19 cellular contexts compared by ENCODE assay signal in the genomic region with DNA sequence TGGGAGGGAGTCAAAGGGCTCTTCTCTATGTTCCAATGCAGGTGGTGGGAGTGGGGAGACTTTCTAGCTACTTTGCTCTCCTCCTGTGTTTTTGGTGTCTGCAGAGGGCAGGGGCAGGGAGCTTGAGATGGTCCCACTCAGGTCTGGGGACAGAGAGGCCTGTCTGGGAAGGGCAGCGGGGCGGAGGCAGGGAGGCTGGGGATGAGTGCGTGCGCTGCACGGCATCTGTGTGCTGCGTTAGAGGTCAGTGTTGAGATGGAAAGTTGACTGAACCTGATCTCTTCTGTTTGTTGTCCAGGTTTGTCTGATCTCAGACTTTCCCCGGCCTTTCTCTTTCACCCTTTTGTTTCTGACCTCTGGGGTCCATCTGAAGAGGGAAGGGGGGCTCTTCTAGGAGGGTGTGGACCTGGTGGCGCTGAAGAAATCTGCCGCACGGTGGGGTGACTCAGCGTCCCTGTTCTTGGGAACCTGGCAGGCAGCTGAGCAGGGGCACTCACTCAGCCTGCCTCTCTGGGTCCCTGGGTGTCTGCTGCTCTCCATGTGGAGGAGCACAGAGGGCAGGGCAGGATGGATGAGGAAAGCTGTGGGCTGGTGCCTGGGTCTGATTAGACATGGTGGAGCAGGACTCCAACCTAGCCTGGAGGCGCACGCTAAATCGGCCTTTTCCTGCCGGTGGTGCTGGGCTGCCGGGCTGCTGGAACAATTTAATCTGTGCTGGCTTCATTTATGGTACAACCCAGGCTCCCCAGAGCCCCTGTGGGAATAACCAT. TPM values are rescaled to one million over a fixed set of nuclear protein-coding genes. Genes with fewer than 3 reads are reported as not detected.
DNase-seq lines count a peak whose midpoint lies in the region; ATAC-seq and TF ChIP-seq lines count a peak whose summit lies in the region.
"Had no signal": no experiment of that assay in that cellular context is flagged by ENCODE, and none has a peak within 500 bp of the region (broad histone marks: within the 10 kb centered on the region; RNA-seq: fewer than 3 reads in every experiment).

No MANE protein-coding gene starts in this region.

- TF ChIP-seq POLR2A in body of pancreas (IDR thresholded peaks at IDR 0.05), result no peak

- H3K9me3 ChIP-seq in HUES64 (ENCODE audit: insufficient read depth, low read depth, low read length), result no peaks in the 10 kb centered on the region
- no peaks in the 10 kb centered on the region for H3K9me3 ChIP-seq in body of pancreas
- H3K9me3 ChIP-seq: tibial nerve had no signal

- no peak overlapping the region for H3K4me3 ChIP-seq in HUES64 (ENCODE audit: low read length)
- H3K4me3 ChIP-seq in body of pancreas, result no peak overlapping the region
- H3K4me3 ChIP-seq: tibial nerve had no signal

- peak overlapping the region; percentile 20 for H3K27ac Mint-ChIP-seq in stimulated activated effector memory CD8-positive, alpha-beta T cell treated with anti-CD3 and anti-CD28 coated beads, Interleukin-12 subunit alpha, Interleukin-12 subunit beta, amount 100 ng/mL, for 72 hours

- no peak for TF ChIP-seq CTCF in body of pancreas (IDR thresholded peaks at IDR 0.05)
- TF ChIP-seq CTCF in foreskin keratinocyte (conservative IDR thresholded peaks at IDR 0.05), result no peak

- H3K27ac ChIP-seq in HUES64 (ENCODE audit: low read depth, low read length), result peak overlapping the region; percentile 25; the same call in 1 of the 2 replicates
- H3K27ac ChIP-seq in body of pancreas, result peak overlapping the region in 3 of 4 donors; percentile 32 to 41 (median 38)
- H3K27ac ChIP-seq in foreskin keratinocyte, result no peak overlapping the region
- H3K27ac ChIP-seq: tibial nerve had no signal

- no peak for DNase-seq in body of pancreas
- no peak for DNase-seq in foreskin keratinocyte
- DNase-seq in stimulated activated effector memory CD8-positive, alpha-beta T cell treated with anti-CD3 and anti-CD28 coated beads, Interleukin-12 subunit alpha, Interleukin-12 subunit beta, amount 100 ng/mL, for 72 hours (ENCODE audit: low spot score in 2 of 2), result no peak
- no peak for DNase-seq in activated CD8-positive, alpha-beta memory T cell treated with anti-CD3 and anti-CD28 coated beads, Interleukin-2, amount 50 U/mL, for 4 hours
- no peak for DNase-seq in stimulated activated CD4-positive, alpha-beta T cell treated with anti-CD3 and anti-CD28 coated beads, Interleukin-12 subunit alpha, Interleukin-12 subunit beta, amount 100 ng/mL, for 4 hours
- no peak for DNase-seq in ureter (ENCODE audit: low spot score)
- DNase-seq: activated naive CD4-positive, alpha-beta T cell; COR-L47; cortex of kidney; left colon; NCI-H1105; NCI-H510A; retina; Right ventricle myocardium superior had no signal

- no peak overlapping the region for H3K4me3 Mint-ChIP-seq in stimulated activated effector memory CD8-positive, alpha-beta T cell treated with anti-CD3 and anti-CD28 coated beads, Interleukin-12 subunit alpha, Interleukin-12 subunit beta, amount 100 ng/mL, for 72 hours

- H3K27me3 ChIP-seq in HUES64 (ENCODE audit: insufficient read depth, low read length) (no peaks in the 10 kb centered on the region), body of pancreas (no peaks in the 10 kb centered on the region), foreskin keratinocyte (no peaks in the 10 kb centered on the region)
- H3K27me3 ChIP-seq: tibial nerve had no signal

- no peaks in the 10 kb centered on the region for H3K36me3 Mint-ChIP-seq in stimulated activated effector memory CD8-positive, alpha-beta T cell treated with anti-CD3 and anti-CD28 coated beads, Interleukin-12 subunit alpha, Interleukin-12 subunit beta, amount 100 ng/mL, for 72 hours

- H3K9me3 Mint-ChIP-seq in stimulated activated effector memory CD8-positive, alpha-beta T cell treated with anti-CD3 and anti-CD28 coated beads, Interleukin-12 subunit alpha, Interleukin-12 subunit beta, amount 100 ng/mL, for 72 hours, result no peaks in the 10 kb centered on the region

- H3K4me1 ChIP-seq in HUES64 (ENCODE audit: insufficient read depth, low read length), result peaks cover 5% of the 10 kb centered on the region; the same call in 1 of the 2 replicates
- peaks cover 52% of the 10 kb centered on the region for H3K4me1 ChIP-seq in body of pancreas
- H3K4me1 ChIP-seq in foreskin keratinocyte, result no peaks in the 10 kb centered on the region

- no peak overlapping the region for H3K9ac ChIP-seq in HUES64 (ENCODE audit: low read depth, low read length)

- peaks cover 69% of the 10 kb centered on the region for H3K36me3 ChIP-seq in HUES64 (ENCODE audit: insufficient read depth, low read length)
- H3K36me3 ChIP-seq in body of pancreas (replicated peaks in 1 of 2; ENCODE audit: insufficient read depth in 1 of 2, low read depth in 2 of 2), result no peaks in the 10 kb centered on the region

- 94% methylated on average over 16 of the region's 16 CpGs for WGBS in HUES64
- WGBS in body of pancreas, 2 donors, result 83 to 88% methylated on average over 16 of the region's 16 CpGs

- ATAC-seq in body of pancreas (no peak), foreskin keratinocyte (peak; percentile 8), GM19455 (IDR thresholded peaks at IDR 0.05; ENCODE audit: unreplicated experiment) (no peak)
- no peak for ATAC-seq in stimulated activated effector memory CD8-positive, alpha-beta T cell treated with anti-CD3 and anti-CD28 coated beads, Interleukin-12 subunit alpha, Interleukin-12 subunit beta, amount 100 ng/mL, for 72 hours
- ATAC-seq: left colon had no signal

- intact Hi-C loops in body of pancreas (cut with DNase I), result no loop called here

- no peaks in the 10 kb centered on the region for H3K4me1 Mint-ChIP-seq in stimulated activated effector memory CD8-positive, alpha-beta T cell treated with anti-CD3 and anti-CD28 coated beads, Interleukin-12 subunit alpha, Interleukin-12 subunit beta, amount 100 ng/mL, for 72 hours

RNA-seq across cellular contexts. Expression of gene IGFBP2, which starts 24.1 kb away (rescaled TPM):
- polyA plus RNA-seq in HUES64 (2013, experiment 1 of 2), result 353 TPM
- polyA plus RNA-seq in HUES64 (2013, experiment 2 of 2), result 448 TPM
- 100 to 1,000 TPM; 129 to 170 TPM for total RNA-seq in body of pancreas
- total RNA-seq in foreskin keratinocyte, result 33.9 and 46.8 TPM in 2 replicates
- polyA plus RNA-seq in foreskin keratinocyte, result 41.4 and 55.5 TPM in 2 replicates
- 210 TPM for total RNA-seq in ureter

RNA-seq across cellular contexts. Expression of gene IGFBP5, which starts 38.1 kb away (rescaled TPM):
- polyA plus RNA-seq in HUES64 (2013, experiment 1 of 2), result 21.8 TPM
- 60.0 TPM for polyA plus RNA-seq in HUES64 (2013, experiment 2 of 2)
- total RNA-seq in body of pancreas (100 to 1,000 TPM in 1 of 2 donors, 10 to 100 TPM in 1; 35.8 to 415 TPM), foreskin keratinocyte (0.20 and 0.28 TPM in 2 replicates), ureter (697 TPM)
- 0.07 and 0.19 TPM in 2 replicates for polyA plus RNA-seq in foreskin keratinocyte
- total RNA-seq: HT-29; T-helper 1 cell treated with Interleukin-12 subunit alpha and Interleukin-12 subunit beta and Interleukin-4 antibody, amounts not matched to agents 30 ng/mL and 1 ng/mL, for 36 hours had no signal

Comparison
In these comparisons a context has a peak if more than half of its experiments do, and no peak if none do; other contexts are left out.
1. RNA of gene IGFBP5, which starts 38.1 kb away (total RNA-seq): 697 TPM in ureter (single experiment) and 35.8 to 415 TPM in body of pancreas; 0.20 to 0.28 TPM in foreskin keratinocyte; every median in the first group is over 10 times any median in the second.